Comparison of ENCODE assay signal across 8 cellular contexts in the genomic region with DNA sequence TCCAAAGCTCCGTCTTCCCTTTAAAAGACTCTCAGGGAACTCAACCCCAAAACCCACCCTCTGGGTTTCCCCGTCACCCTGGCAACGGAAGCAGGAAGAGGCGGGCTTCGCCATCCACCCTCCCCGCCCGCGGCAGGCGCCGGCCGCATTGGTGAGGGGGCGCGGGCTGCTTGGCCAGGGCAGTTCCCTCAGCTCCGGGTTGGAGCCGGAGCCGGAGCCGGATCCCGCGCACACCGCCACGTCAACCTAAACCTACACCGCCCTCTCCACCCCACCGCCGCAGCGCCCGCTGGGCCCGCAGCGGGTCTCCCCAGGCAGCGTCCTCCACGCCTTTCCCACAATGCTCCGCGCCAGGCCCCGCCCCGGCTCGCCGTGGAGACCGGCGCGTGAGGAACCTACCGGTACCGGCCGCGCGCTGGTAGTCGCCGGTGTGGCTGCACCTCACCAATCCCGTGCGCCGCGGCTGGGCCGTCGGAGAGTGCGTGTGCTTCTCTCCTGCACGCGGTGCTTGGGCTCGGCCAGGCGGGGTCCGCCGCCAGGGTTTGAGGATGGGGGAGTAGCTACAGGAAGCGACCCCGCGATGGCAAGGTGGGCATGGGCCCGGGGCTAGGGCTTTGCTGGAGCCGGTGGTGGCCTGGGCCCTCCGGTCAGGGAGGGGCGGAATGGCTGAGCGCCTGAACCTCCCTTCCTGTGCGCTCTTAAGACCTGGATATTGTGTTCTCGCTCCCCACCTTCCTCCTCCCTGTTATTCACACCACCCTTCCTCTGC. TPM values are rescaled to one million over a fixed set of nuclear protein-coding genes. Genes with fewer than 3 reads are reported as not detected.
A peak's percentile ranks its signal among the peaks of the same experiment; 100 is the strongest.
DNase-seq lines count a peak whose midpoint lies in the region; ATAC-seq and TF ChIP-seq lines count a peak whose summit lies in the region.

A gene with protein sequence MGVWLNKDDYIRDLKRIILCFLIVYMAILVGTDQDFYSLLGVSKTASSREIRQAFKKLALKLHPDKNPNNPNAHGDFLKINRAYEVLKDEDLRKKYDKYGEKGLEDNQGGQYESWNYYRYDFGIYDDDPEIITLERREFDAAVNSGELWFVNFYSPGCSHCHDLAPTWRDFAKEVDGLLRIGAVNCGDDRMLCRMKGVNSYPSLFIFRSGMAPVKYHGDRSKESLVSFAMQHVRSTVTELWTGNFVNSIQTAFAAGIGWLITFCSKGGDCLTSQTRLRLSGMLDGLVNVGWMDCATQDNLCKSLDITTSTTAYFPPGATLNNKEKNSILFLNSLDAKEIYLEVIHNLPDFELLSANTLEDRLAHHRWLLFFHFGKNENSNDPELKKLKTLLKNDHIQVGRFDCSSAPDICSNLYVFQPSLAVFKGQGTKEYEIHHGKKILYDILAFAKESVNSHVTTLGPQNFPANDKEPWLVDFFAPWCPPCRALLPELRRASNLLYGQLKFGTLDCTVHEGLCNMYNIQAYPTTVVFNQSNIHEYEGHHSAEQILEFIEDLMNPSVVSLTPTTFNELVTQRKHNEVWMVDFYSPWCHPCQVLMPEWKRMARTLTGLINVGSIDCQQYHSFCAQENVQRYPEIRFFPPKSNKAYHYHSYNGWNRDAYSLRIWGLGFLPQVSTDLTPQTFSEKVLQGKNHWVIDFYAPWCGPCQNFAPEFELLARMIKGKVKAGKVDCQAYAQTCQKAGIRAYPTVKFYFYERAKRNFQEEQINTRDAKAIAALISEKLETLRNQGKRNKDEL (plus strand): TSS at position 362 of the 769 bp plus-strand sequence. CDS start 1,830 bp downstream, outside the sequence.

- H3K36me3 Mint-ChIP-seq in immature natural killer cell: peaks cover 0 to 4% (median 3%) of the 10 kb centered on the region in 3 donors

- no peaks in the 10 kb centered on the region for H3K9me3 Mint-ChIP-seq in immature natural killer cell

- H3K27me3 Mint-ChIP-seq in immature natural killer cell (ENCODE audit: low read depth in 3 of 3): peaks cover 0 to 7% (median 2%) of the 10 kb centered on the region in 3 donors

- DNase-seq in ACHN: peak; percentile 92
- DNase-seq in NCI-H2171 (lab: John Stamatoyannopoulos, UW): peak; percentile 87
- peak; percentile 93 to 96 for DNase-seq in cardiac fibroblast (ENCODE audit: low read depth in 2 of 2)
- peak; percentile 84 to 86 (median 85) for DNase-seq in immature natural killer cell
- DNase-seq in spleen: peak; percentile 98

- 0 to 1% (median 0%) methylated on average over 20 to 69 of the region's 69 CpGs for WGBS in spleen, 5 donors

- ATAC-seq in GM18861 (IDR thresholded peaks at IDR 0.05; ENCODE audit: unreplicated experiment) (peak; percentile 71), HG03095 (IDR thresholded peaks at IDR 0.05; ENCODE audit: unreplicated experiment) (peak; percentile 84)

- peaks cover 15 to 78% (median 51%) of the 10 kb centered on the region in 6 donors for H3K4me1 ChIP-seq in spleen

- peaks cover 0 to 14% (median 5%) of the 10 kb centered on the region in 6 donors for H3K36me3 ChIP-seq in spleen

- peak in 1 of 3 donors; percentile 11 for TF ChIP-seq POLR2A in spleen (IDR thresholded peaks at IDR 0.05)

- H3K9me3 ChIP-seq in spleen: no peaks in the 10 kb centered on the region

- in situ Hi-C loops in ACHN (cut with HindIII; ENCODE audit: low pct_ligation_motif_present, low pct_unique_long_range_greater_than_20kb, low sequenced_read_pairs): no loop called here

- H3K27ac Mint-ChIP-seq in immature natural killer cell: no peak within 1 kb of the TSS

- no peaks in the 10 kb centered on the region for H3K27me3 ChIP-seq in spleen (replicated peaks in 1 of 7)

- intact Hi-C loops in spleen (cut with DNase I; ENCODE audit: low total_unique reads): no loop called here

- H3K4me1 Mint-ChIP-seq in immature natural killer cell: peaks cover 0 to 2% of the 10 kb centered on the region in 2 donors

- H3K4me3 ChIP-seq in WI38 (ENCODE audit: low read depth, low read length) (peak within 1 kb of the TSS; percentile 97), cardiac fibroblast (replicated peaks in 1 of 2; ENCODE audit: low read depth in 2 of 2, low read length in 2 of 2) (peak within 1 kb of the TSS; percentile 89 to 99), spleen (peak within 1 kb of the TSS; percentile 87 to 99 (median 98))

- peak within 1 kb of the TSS; percentile 87 to 95 (median 90) for H3K27ac ChIP-seq in spleen

- H3K4me3 Mint-ChIP-seq in immature natural killer cell: no peak within 1 kb of the TSS

- TF ChIP-seq CTCF in WI38 (IDR thresholded peaks at IDR 0.05; ENCODE audit: low read depth, low read length): no peak
- TF ChIP-seq CTCF in cardiac fibroblast (IDR thresholded peaks at IDR 0.05; ENCODE audit: low read depth, low read length): no peak
- peak in 4 of 11 experiments; percentile 11 to 29 (median 18) for TF ChIP-seq CTCF in spleen (IDR thresholded peaks at IDR 0.05 in 8 of 11, conservative IDR thresholded peaks at IDR 0.05 in 3 of 11)

RNA-seq across cellular contexts. Expression of the gene that starts here (rescaled TPM):
- polyA plus RNA-seq in immature natural killer cell (10 to 100 TPM; 50.3 to 71.3 (median 62.3) TPM), spleen (10 to 100 TPM; 25.7 to 30.4 (median 25.8) TPM)
- total RNA-seq in spleen: 100 to 1,000 TPM in 1 of 7 donors, 10 to 100 TPM in 6; 54.3 to 108 (median 81.9) TPM

Comparison
In these comparisons a context has a peak if more than half of its experiments do, and no peak if none do; other contexts are left out.
1. Peak in every context shown above with its lines: DNase-seq, ATAC-seq, H3K4me3 ChIP-seq and H3K27ac ChIP-seq.